Comparison of ENCODE assay signal across 1 cellular context in the genomic region with DNA sequence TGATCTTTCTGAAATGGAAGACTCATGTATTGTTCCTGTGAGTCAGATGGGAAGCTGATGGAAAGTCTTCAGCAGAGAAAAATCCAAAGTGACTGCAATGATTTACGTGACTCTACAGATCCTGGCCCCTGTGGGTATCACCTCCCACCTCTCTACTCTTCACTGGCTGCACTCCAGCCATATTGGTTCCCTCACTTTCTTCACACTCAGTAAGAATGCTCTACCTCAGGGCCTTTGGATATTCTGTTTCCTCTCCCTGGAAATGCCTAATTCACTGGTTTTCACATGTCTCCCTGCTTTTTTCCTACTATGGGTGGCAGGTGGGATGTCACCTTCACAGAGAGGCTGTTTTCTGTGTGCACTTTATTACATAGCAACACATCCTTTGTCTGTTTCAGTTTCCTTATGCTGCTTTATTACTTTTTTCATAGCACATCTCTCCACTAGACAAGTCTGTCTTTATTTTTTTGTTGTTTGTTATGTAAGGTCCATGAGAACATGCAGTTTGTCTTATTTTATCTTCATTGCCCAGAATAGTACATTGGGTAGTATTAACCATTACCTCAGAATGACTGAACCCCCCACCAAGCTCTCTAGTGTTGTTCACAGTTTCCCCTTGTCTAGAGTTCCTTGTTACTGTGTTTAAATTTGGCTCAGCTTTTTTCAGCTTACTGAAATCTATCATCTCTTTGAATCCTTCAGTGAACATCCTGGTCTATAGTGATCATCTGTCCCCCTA.
A peak's percentile ranks its signal among the peaks of the same experiment; 100 is the strongest.
TF ChIP-seq lines count a peak whose summit lies in the region.

No MANE protein-coding gene starts in this region.

TF ChIP-seq in GM12878, 131 proteins besides CTCF, POLR2A, EP300 and RAD21 (continued from another document):
- peak; percentile 33; the same call in 1 of the 2 replicates for TF ChIP-seq PML (IDR thresholded peaks at IDR 0.05; ENCODE audit: low read length)
- TF ChIP-seq, protein P1, sequence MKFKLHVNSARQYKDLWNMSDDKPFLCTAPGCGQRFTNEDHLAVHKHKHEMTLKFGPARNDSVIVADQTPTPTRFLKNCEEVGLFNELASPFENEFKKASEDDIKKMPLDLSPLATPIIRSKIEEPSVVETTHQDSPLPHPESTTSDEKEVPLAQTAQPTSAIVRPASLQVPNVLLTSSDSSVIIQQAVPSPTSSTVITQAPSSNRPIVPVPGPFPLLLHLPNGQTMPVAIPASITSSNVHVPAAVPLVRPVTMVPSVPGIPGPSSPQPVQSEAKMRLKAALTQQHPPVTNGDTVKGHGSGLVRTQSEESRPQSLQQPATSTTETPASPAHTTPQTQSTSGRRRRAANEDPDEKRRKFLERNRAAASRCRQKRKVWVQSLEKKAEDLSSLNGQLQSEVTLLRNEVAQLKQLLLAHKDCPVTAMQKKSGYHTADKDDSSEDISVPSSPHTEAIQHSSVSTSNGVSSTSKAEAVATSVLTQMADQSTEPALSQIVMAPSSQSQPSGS (IDR thresholded peaks at IDR 0.05; ENCODE audit: low read length), result peak; percentile 77
- no peak for TF ChIP-seq TAF1 (IDR thresholded peaks at IDR 0.05; ENCODE audit: borderline replicate concordance, low read depth, low read length)
- TF ChIP-seq TCF7 (IDR thresholded peaks at IDR 0.05; ENCODE audit: borderline replicate concordance), result no peak
- TF ChIP-seq BACH1 (IDR thresholded peaks at IDR 0.05; ENCODE audit: borderline replicate concordance), result no peak
- TF ChIP-seq CREB1 (IDR thresholded peaks at IDR 0.05; ENCODE audit: low read depth), result peak; percentile 49; the same call in 1 of the 2 replicates
- peak in 1 of 2 experiments; percentile 71; a peak in 1 of 4 replicates for TF ChIP-seq CEBPB (IDR thresholded peaks at IDR 0.05; ENCODE audit: borderline replicate concordance in 1 of 2, low read depth in 2 of 2, low read length in 2 of 2)
- peak; percentile 59 for TF ChIP-seq ATF7 (IDR thresholded peaks at IDR 0.05; ENCODE audit: low read depth)
- TF ChIP-seq DPF2 (IDR thresholded peaks at IDR 0.05), result no peak
- peak; percentile 65 for TF ChIP-seq RUNX3 (IDR thresholded peaks at IDR 0.05; ENCODE audit: low read length)
- TF ChIP-seq, protein P2, sequence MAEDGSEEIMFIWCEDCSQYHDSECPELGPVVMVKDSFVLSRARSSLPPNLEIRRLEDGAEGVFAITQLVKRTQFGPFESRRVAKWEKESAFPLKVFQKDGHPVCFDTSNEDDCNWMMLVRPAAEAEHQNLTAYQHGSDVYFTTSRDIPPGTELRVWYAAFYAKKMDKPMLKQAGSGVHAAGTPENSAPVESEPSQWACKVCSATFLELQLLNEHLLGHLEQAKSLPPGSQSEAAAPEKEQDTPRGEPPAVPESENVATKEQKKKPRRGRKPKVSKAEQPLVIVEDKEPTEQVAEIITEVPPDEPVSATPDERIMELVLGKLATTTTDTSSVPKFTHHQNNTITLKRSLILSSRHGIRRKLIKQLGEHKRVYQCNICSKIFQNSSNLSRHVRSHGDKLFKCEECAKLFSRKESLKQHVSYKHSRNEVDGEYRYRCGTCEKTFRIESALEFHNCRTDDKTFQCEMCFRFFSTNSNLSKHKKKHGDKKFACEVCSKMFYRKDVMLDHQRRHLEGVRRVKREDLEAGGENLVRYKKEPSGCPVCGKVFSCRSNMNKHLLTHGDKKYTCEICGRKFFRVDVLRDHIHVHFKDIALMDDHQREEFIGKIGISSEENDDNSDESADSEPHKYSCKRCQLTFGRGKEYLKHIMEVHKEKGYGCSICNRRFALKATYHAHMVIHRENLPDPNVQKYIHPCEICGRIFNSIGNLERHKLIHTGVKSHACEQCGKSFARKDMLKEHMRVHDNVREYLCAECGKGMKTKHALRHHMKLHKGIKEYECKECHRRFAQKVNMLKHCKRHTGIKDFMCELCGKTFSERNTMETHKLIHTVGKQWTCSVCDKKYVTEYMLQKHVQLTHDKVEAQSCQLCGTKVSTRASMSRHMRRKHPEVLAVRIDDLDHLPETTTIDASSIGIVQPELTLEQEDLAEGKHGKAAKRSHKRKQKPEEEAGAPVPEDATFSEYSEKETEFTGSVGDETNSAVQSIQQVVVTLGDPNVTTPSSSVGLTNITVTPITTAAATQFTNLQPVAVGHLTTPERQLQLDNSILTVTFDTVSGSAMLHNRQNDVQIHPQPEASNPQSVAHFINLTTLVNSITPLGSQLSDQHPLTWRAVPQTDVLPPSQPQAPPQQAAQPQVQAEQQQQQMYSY (CRISPR knock-in tag; IDR thresholded peaks at IDR 0.05), result 0 out of 2 replicates have a peak, but pooled peaks have one; percentile 51
- TF ChIP-seq RFX5 (IDR thresholded peaks at IDR 0.05; ENCODE audit: low read depth, low read length), result no peak
- TF ChIP-seq ZBED1 (IDR thresholded peaks at IDR 0.05; ENCODE audit: borderline replicate concordance), result 0 out of 2 replicates have a peak, but pooled peaks have one; percentile 40
- no peak for TF ChIP-seq TBL1XR1 (IDR thresholded peaks at IDR 0.05; ENCODE audit: low read depth, low read length)
- TF ChIP-seq STAT3 (IDR thresholded peaks at IDR 0.05; ENCODE audit: low read depth, low read length), result no peak
- TF ChIP-seq YY1 (IDR thresholded peaks at IDR 0.05; ENCODE audit: low read depth, low read length), result peak; percentile 78
- TF ChIP-seq CREM (IDR thresholded peaks at IDR 0.05; ENCODE audit: low read depth), result peak; percentile 75; the same call in 1 of the 2 replicates
- no peak for TF ChIP-seq FOXK2 (IDR thresholded peaks at IDR 0.05)
- TF ChIP-seq, protein P3, sequence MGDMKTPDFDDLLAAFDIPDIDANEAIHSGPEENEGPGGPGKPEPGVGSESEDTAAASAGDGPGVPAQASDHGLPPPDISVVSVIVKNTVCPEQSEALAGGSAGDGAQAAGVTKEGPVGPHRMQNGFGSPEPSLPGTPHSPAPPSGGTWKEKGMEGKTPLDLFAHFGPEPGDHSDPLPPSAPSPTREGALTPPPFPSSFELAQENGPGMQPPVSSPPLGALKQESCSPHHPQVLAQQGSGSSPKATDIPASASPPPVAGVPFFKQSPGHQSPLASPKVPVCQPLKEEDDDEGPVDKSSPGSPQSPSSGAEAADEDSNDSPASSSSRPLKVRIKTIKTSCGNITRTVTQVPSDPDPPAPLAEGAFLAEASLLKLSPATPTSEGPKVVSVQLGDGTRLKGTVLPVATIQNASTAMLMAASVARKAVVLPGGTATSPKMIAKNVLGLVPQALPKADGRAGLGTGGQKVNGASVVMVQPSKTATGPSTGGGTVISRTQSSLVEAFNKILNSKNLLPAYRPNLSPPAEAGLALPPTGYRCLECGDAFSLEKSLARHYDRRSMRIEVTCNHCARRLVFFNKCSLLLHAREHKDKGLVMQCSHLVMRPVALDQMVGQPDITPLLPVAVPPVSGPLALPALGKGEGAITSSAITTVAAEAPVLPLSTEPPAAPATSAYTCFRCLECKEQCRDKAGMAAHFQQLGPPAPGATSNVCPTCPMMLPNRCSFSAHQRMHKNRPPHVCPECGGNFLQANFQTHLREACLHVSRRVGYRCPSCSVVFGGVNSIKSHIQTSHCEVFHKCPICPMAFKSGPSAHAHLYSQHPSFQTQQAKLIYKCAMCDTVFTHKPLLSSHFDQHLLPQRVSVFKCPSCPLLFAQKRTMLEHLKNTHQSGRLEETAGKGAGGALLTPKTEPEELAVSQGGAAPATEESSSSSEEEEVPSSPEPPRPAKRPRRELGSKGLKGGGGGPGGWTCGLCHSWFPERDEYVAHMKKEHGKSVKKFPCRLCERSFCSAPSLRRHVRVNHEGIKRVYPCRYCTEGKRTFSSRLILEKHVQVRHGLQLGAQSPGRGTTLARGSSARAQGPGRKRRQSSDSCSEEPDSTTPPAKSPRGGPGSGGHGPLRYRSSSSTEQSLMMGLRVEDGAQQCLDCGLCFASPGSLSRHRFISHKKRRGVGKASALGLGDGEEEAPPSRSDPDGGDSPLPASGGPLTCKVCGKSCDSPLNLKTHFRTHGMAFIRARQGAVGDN (IDR thresholded peaks at IDR 0.05), result peak; percentile 44; the same call in 1 of the 2 replicates
- no peak for TF ChIP-seq SMC3 (IDR thresholded peaks at IDR 0.05; ENCODE audit: borderline replicate concordance, low read length)
- TF ChIP-seq, protein P4, sequence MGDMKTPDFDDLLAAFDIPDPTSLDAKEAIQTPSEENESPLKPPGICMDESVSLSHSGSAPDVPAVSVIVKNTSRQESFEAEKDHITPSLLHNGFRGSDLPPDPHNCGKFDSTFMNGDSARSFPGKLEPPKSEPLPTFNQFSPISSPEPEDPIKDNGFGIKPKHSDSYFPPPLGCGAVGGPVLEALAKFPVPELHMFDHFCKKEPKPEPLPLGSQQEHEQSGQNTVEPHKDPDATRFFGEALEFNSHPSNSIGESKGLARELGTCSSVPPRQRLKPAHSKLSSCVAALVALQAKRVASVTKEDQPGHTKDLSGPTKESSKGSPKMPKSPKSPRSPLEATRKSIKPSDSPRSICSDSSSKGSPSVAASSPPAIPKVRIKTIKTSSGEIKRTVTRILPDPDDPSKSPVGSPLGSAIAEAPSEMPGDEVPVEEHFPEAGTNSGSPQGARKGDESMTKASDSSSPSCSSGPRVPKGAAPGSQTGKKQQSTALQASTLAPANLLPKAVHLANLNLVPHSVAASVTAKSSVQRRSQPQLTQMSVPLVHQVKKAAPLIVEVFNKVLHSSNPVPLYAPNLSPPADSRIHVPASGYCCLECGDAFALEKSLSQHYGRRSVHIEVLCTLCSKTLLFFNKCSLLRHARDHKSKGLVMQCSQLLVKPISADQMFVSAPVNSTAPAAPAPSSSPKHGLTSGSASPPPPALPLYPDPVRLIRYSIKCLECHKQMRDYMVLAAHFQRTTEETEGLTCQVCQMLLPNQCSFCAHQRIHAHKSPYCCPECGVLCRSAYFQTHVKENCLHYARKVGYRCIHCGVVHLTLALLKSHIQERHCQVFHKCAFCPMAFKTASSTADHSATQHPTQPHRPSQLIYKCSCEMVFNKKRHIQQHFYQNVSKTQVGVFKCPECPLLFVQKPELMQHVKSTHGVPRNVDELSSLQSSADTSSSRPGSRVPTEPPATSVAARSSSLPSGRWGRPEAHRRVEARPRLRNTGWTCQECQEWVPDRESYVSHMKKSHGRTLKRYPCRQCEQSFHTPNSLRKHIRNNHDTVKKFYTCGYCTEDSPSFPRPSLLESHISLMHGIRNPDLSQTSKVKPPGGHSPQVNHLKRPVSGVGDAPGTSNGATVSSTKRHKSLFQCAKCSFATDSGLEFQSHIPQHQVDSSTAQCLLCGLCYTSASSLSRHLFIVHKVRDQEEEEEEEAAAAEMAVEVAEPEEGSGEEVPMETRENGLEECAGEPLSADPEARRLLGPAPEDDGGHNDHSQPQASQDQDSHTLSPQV (IDR thresholded peaks at IDR 0.05), result peak; percentile 83
- peak; percentile 12; the same call in 1 of the 2 replicates for TF ChIP-seq JUNB (IDR thresholded peaks at IDR 0.05)
- TF ChIP-seq ZNF207 (IDR thresholded peaks at IDR 0.05; ENCODE audit: borderline replicate concordance), result 0 out of 2 replicates have a peak, but pooled peaks have one; percentile 30
- TF ChIP-seq MEF2A (IDR thresholded peaks at IDR 0.05; ENCODE audit: insufficient read depth, low read depth, low read length), result peak; percentile 86
- peak; percentile 40 to 66; a peak in 2 of 4 replicates for TF ChIP-seq IKZF2 (IDR thresholded peaks at IDR 0.05)
- no peak for TF ChIP-seq CBX3 (IDR thresholded peaks at IDR 0.05; ENCODE audit: borderline replicate concordance, low read depth)
- TF ChIP-seq, protein P5, sequence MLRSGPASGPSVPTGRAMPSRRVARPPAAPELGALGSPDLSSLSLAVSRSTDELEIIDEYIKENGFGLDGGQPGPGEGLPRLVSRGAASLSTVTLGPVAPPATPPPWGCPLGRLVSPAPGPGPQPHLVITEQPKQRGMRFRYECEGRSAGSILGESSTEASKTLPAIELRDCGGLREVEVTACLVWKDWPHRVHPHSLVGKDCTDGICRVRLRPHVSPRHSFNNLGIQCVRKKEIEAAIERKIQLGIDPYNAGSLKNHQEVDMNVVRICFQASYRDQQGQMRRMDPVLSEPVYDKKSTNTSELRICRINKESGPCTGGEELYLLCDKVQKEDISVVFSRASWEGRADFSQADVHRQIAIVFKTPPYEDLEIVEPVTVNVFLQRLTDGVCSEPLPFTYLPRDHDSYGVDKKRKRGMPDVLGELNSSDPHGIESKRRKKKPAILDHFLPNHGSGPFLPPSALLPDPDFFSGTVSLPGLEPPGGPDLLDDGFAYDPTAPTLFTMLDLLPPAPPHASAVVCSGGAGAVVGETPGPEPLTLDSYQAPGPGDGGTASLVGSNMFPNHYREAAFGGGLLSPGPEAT (IDR thresholded peaks at IDR 0.05; ENCODE audit: low read depth), result peak; percentile 64
- TF ChIP-seq, protein P6, sequence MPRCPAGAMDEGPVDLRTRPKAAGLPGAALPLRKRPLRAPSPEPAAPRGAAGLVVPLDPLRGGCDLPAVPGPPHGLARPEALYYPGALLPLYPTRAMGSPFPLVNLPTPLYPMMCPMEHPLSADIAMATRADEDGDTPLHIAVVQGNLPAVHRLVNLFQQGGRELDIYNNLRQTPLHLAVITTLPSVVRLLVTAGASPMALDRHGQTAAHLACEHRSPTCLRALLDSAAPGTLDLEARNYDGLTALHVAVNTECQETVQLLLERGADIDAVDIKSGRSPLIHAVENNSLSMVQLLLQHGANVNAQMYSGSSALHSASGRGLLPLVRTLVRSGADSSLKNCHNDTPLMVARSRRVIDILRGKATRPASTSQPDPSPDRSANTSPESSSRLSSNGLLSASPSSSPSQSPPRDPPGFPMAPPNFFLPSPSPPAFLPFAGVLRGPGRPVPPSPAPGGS (IDR thresholded peaks at IDR 0.05; ENCODE audit: borderline replicate concordance, insufficient read depth, low read depth, low read length, poor library complexity, severe bottlenecking), result peak; percentile 74
- TF ChIP-seq NBN (IDR thresholded peaks at IDR 0.05), result peak; percentile 47; the same call in 1 of the 2 replicates
- TF ChIP-seq EED (IDR thresholded peaks at IDR 0.05; ENCODE audit: low read depth), result 0 out of 2 replicates have a peak, but pooled peaks have one; percentile 10
- peak; percentile 77; the same call in 1 of the 2 replicates for TF ChIP-seq NFIC (IDR thresholded peaks at IDR 0.05; ENCODE audit: low read depth, low read length)
- TF ChIP-seq MEF2B (IDR thresholded peaks at IDR 0.05; ENCODE audit: partially characterized antibody, poor library complexity, severe bottlenecking), result peak; percentile 53
- TF ChIP-seq FOXM1 (IDR thresholded peaks at IDR 0.05; ENCODE audit: low read depth, low read length), result peak; percentile 69; the same call in 1 of the 2 replicates
